Comparison of ENCODE assay signal across 9 cellular contexts in the genomic region with DNA sequence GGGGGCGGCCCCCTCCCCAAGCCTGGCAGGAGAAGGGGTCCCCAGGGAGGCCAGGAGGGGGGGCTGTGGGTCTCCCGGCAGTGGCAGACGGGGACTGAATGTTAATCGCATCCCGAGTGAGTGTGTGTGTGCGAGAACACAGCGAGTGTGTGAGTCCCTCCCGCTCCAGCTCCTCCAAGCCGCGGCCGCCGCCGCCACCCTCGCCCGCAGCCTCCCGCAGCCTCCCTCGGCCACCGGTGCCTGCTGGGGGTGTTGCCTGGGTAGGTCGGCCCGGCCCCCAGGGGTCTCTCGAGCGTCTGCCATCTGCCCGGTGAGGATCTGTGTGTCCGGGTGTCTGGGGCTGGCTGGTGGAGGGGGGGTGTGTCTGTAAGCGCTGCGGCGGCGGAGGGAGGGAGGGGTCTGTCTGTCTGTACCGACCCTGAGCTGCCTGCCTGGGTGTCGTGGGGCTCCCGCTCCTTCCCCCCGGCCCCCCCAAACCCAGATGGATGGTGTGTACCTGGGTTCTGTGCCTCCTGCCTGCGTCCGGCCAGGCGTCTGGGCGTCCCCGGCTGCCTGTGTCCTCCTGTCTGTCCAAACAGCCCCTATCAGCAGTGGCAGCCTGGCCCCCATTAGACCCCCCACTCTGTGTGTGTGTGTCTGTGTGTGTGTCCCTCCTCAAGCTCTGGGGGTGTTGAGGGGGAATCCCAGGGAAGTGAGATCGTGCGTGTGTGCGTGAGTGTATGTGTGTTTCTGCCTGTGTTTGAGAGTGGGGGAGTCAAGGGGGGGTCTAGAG. TPM values are rescaled to one million over a fixed set of nuclear protein-coding genes. Genes with fewer than 3 reads are reported as not detected.
DNase-seq lines count a peak whose midpoint lies in the region; ATAC-seq and TF ChIP-seq lines count a peak whose summit lies in the region.
"Had no signal": no experiment of that assay in that cellular context is flagged by ENCODE, and none has a peak within 500 bp of the region (broad histone marks: within the 10 kb centered on the region; RNA-seq: fewer than 3 reads in every experiment).

A gene (plus strand): TSS at position 110 of the 772 bp plus-strand sequence. CDS start 4,725 bp downstream, outside the sequence.

- intact Hi-C loops in MCF 10A (cut with micrococcal nuclease), result loop anchor here (5.0 kb wide), 2 partner anchors 61 to 94 kb away; no protein-coding TSS in a partner anchor

- BruUV-seq in MCF 10A (replicated peaks; lab: Mats Ljungman, UMichigan), result no TSS peak

- CTCF ChIA-PET in MCF 10A (lab: Yijun Ruan, JAX), result interaction anchor here (0.6 to 1.4 kb wide), 2 partner anchors 11 to 21 kb away, joined by 3 to 4 read pairs; no protein-coding TSS in a partner anchor

- peak; percentile 40 for DNase-seq in ELR (ENCODE audit: low read depth)
- DNase-seq in NCI-H1694 treated with DMSO at 0.1 percent for 48 hours (lab: John Stamatoyannopoulos, UW), result peak; percentile 39
- DNase-seq in MCF 10A (ENCODE audit: unreplicated experiment), result no peak
- DNase-seq in nephron progenitor cell, result peak; percentile 71
- no peak for DNase-seq in LoVo (ENCODE audit: low spot score)
- no peak for DNase-seq in NCI-H2029 treated with DMSO at 0.1 percent for 48 hours (lab: John Stamatoyannopoulos, UW)
- no peak for DNase-seq in cerebellum (ENCODE audit: low spot score)

- TF ChIP-seq CTCF in MCF 10A (IDR thresholded peaks at IDR 0.05; ENCODE audit: unreplicated experiment), result no peak
- TF ChIP-seq CTCF in nephron progenitor cell (IDR thresholded peaks at IDR 0.05), result no peak

- H3K27me3 Mint-ChIP-seq in MCF 10A (ENCODE audit: insufficient read depth, unreplicated experiment) (peaks cover 22% of the 10 kb centered on the region), nephron progenitor cell (ENCODE audit: low read depth, poor library complexity) (peaks cover 27% of the 10 kb centered on the region)

- POLR2A ChIA-PET in MCF 10A (lab: Yijun Ruan, JAX), result interaction anchor here (0.6 to 1.5 kb wide), 4 partner anchors 30 to 93 kb away, joined by 3 to 4 read pairs (median 4); a partner anchor contains a TSS

- ATAC-seq in GM18511 (IDR thresholded peaks at IDR 0.05; ENCODE audit: unreplicated experiment), result no peak

- H3K4me1 Mint-ChIP-seq in MCF 10A (ENCODE audit: insufficient read depth, unreplicated experiment), result peaks cover 33% of the 10 kb centered on the region
- peaks cover 67% of the 10 kb centered on the region for H3K4me1 Mint-ChIP-seq in nephron progenitor cell

- H3K9me3 Mint-ChIP-seq in MCF 10A (ENCODE audit: unreplicated experiment), result no peaks in the 10 kb centered on the region
- no peaks in the 10 kb centered on the region for H3K9me3 Mint-ChIP-seq in nephron progenitor cell

- H3K4me3 Mint-ChIP-seq in MCF 10A (ENCODE audit: unreplicated experiment), result peak within 1 kb of the TSS; percentile 60
- peak within 1 kb of the TSS; percentile 86 for H3K4me3 Mint-ChIP-seq in nephron progenitor cell

- H3K27ac Mint-ChIP-seq in MCF 10A (ENCODE audit: low read depth, unreplicated experiment), result peak within 1 kb of the TSS; percentile 67
- peak within 1 kb of the TSS; percentile 83 for H3K27ac Mint-ChIP-seq in nephron progenitor cell

- peaks cover 9% of the 10 kb centered on the region for H3K36me3 Mint-ChIP-seq in MCF 10A (ENCODE audit: insufficient read depth, unreplicated experiment)
- peaks cover 2% of the 10 kb centered on the region for H3K36me3 Mint-ChIP-seq in nephron progenitor cell (ENCODE audit: low read depth)

RNA-seq across cellular contexts. Expression of the gene that starts here (rescaled TPM):
- total RNA-seq in MCF 10A (2022) (0.35 and 0.39 TPM in 2 replicates), cerebellum (4.6 TPM)
- total RNA-seq: SK-MEL-5 had no signal

Comparison
In these comparisons a context has a peak if more than half of its experiments do, and no peak if none do; other contexts are left out.
1. DNase-seq: peak in ELR (single experiment), NCI-H1694 treated with DMSO at 0.1 percent for 48 hours (single experiment) and nephron progenitor cell (single experiment); none in MCF 10A (single experiment), LoVo (single experiment), NCI-H2029 treated with DMSO at 0.1 percent for 48 hours (single experiment) and cerebellum (single experiment).